ENCODE assay signal across 11 cellular contexts in genomic region chr1:223022641-223023473, GRCh38.
DNase-seq lines count a peak whose midpoint lies in the region; ATAC-seq and TF ChIP-seq lines count a peak whose summit lies in the region.
"Had no signal": no experiment of that assay in that cellular context is flagged by ENCODE, and none has a peak within 500 bp of the region (broad histone marks: within the 10 kb centered on the region; RNA-seq: fewer than 3 reads in every experiment).

No MANE protein-coding gene starts in this region.

- TF ChIP-seq POLR2A in gastrocnemius medialis (IDR thresholded peaks at IDR 0.05), result no peak

- no peak overlapping the region for H3K4me2 ChIP-seq in PC-3 (ENCODE audit: low read length)

- DNase-seq in PC-3 (no peak), gastrocnemius medialis (no peak)
- no peak for DNase-seq in stimulated activated CD4-positive, alpha-beta T cell treated with anti-CD3 and anti-CD28 coated beads, Interleukin-4, amount 100 ng/mL, for 24 hours
- DNase-seq: activated CD8-positive, alpha-beta T cell treated with anti-CD3 and anti-CD28 coated beads, Interleukin-2, amount 10 ng/mL, durations not matched to agents 7 days and 5 days; HFFc6; NCI-H1092 treated with DMSO at 0.1 percent for 48 hours had no signal

- H3F3A ChIP-seq in PC-3 (ENCODE audit: low read length, unreplicated experiment), result no peaks in the 10 kb centered on the region

- in situ Hi-C loops in gastrocnemius medialis (cut with MboI; ENCODE audit: low sequenced_read_pairs in 4 of 4), result no loop called here

- no peak for TF ChIP-seq CTCF in PC-3 (conservative IDR thresholded peaks at IDR 0.05; ENCODE audit: low read depth, low read length)
- TF ChIP-seq CTCF in gastrocnemius medialis (IDR thresholded peaks at IDR 0.05 in 4 of 5, conservative IDR thresholded peaks at IDR 0.05 in 1 of 5), result no peak

- ATAC-seq in PC-3, result peak; percentile 37; the same call in 1 of the 2 replicates
- peak in 1 of 2 donors; percentile 12 for ATAC-seq in gastrocnemius medialis
- ATAC-seq in GM21367 (IDR thresholded peaks at IDR 0.05; ENCODE audit: unreplicated experiment), result no peak
- ATAC-seq in GM19397 (IDR thresholded peaks at IDR 0.05; ENCODE audit: unreplicated experiment), result no peak
- ATAC-seq: activated CD8-positive, alpha-beta T cell treated with anti-CD3 and anti-CD28 coated beads, Interleukin-2, amount 10 ng/mL, durations not matched to agents 7 days and 5 days had no signal

- POLR2A ChIA-PET in PC-3 (lab: Charles Lee; ENCODE audit: unreplicated experiment), result no interaction called here

- H3K9ac ChIP-seq in HUES64 (ENCODE audit: low read depth, low read length) (peak overlapping the region; percentile 81), PC-3 (ENCODE audit: low read length) (no peak overlapping the region), iPS-18a (ENCODE audit: low read length) (peak overlapping the region; percentile 35)

- H3K79me2 ChIP-seq in PC-3 (ENCODE audit: low read length), result no peaks in the 10 kb centered on the region

- no peaks in the 10 kb centered on the region for H4K20me1 ChIP-seq in PC-3 (ENCODE audit: low read length)

- H2AFZ ChIP-seq in PC-3 (ENCODE audit: low read length), result no peak overlapping the region

- H3K27ac ChIP-seq in HUES64 (ENCODE audit: low read depth, low read length), result peak overlapping the region; percentile 97
- no peak overlapping the region for H3K27ac ChIP-seq in PC-3 (ENCODE audit: low read length)
- peak overlapping the region; percentile 87 for H3K27ac ChIP-seq in iPS-18a (ENCODE audit: low read length)
- H3K27ac ChIP-seq in gastrocnemius medialis, result peak overlapping the region in 3 of 4 donors; percentile 11 to 36 (median 18)
- H3K27ac ChIP-seq: HL-60 had no signal

- H3K27me3 ChIP-seq in HUES64 (ENCODE audit: insufficient read depth, low read length) (no peaks in the 10 kb centered on the region), PC-3 (ENCODE audit: low read length) (no peaks in the 10 kb centered on the region), iPS-18a (ENCODE audit: control insufficient read depth, insufficient read depth, low read length) (no peaks in the 10 kb centered on the region), gastrocnemius medialis (no peaks in the 10 kb centered on the region)

- H3K4me1 ChIP-seq in HUES64 (ENCODE audit: insufficient read depth, low read length), result peaks cover 30% of the 10 kb centered on the region
- peaks cover 4% of the 10 kb centered on the region for H3K4me1 ChIP-seq in PC-3 (ENCODE audit: insufficient read depth, low read length)
- H3K4me1 ChIP-seq in iPS-18a (ENCODE audit: control insufficient read depth, low read depth, low read length), result peaks cover 33% of the 10 kb centered on the region
- peaks cover 3 to 4% of the 10 kb centered on the region in 2 donors for H3K4me1 ChIP-seq in gastrocnemius medialis

- no TSS peak for BruUV-seq in PC-3 (replicated peaks; lab: Mats Ljungman, UMichigan)

- H3K36me3 ChIP-seq in HUES64 (ENCODE audit: insufficient read depth, low read length) (peaks cover 71% of the 10 kb centered on the region), PC-3 (ENCODE audit: low read depth, low read length) (no peaks in the 10 kb centered on the region), iPS-18a (ENCODE audit: control insufficient read depth, low read depth, low read length) (peaks cover 58% of the 10 kb centered on the region), gastrocnemius medialis (no peaks in the 10 kb centered on the region)

- peak overlapping the region; percentile 49 for H3K4me3 ChIP-seq in HUES64 (ENCODE audit: low read length)
- H3K4me3 ChIP-seq in PC-3 (ENCODE audit: low read length), result no peak overlapping the region
- peak overlapping the region; percentile 49 for H3K4me3 ChIP-seq in iPS-18a (ENCODE audit: low read length)
- no peak overlapping the region for H3K4me3 ChIP-seq in gastrocnemius medialis

- intact Hi-C loops in PC-3 (cut with micrococcal nuclease) (no loop called here), gastrocnemius medialis (cut with DNase I; ENCODE audit: low total_unique reads) (no loop called here)

- H3K9me2 ChIP-seq in PC-3 (replicated peaks; ENCODE audit: low read length), result no peaks in the 10 kb centered on the region

- CTCF ChIA-PET in PC-3 (lab: Charles Lee), result no interaction called here

- WGBS in HUES64, result 12% methylated on average over 7 of the region's 7 CpGs

- H3K9me3 ChIP-seq in HUES64 (ENCODE audit: insufficient read depth, low read depth, low read length) (no peaks in the 10 kb centered on the region), PC-3 (ENCODE audit: low read length) (no peaks in the 10 kb centered on the region), iPS-18a (ENCODE audit: control insufficient read depth, low read depth, low read length) (no peaks in the 10 kb centered on the region), gastrocnemius medialis (no peaks in the 10 kb centered on the region)

Comparison
In these comparisons a context has a peak if more than half of its experiments do, and no peak if none do; other contexts are left out.
1. H3K4me3 ChIP-seq: peak in HUES64 (single experiment) and iPS-18a (single experiment); none in PC-3 (single experiment) and gastrocnemius medialis (0 of 4).